12 cellular contexts compared by ENCODE assay signal in the genomic region with DNA sequence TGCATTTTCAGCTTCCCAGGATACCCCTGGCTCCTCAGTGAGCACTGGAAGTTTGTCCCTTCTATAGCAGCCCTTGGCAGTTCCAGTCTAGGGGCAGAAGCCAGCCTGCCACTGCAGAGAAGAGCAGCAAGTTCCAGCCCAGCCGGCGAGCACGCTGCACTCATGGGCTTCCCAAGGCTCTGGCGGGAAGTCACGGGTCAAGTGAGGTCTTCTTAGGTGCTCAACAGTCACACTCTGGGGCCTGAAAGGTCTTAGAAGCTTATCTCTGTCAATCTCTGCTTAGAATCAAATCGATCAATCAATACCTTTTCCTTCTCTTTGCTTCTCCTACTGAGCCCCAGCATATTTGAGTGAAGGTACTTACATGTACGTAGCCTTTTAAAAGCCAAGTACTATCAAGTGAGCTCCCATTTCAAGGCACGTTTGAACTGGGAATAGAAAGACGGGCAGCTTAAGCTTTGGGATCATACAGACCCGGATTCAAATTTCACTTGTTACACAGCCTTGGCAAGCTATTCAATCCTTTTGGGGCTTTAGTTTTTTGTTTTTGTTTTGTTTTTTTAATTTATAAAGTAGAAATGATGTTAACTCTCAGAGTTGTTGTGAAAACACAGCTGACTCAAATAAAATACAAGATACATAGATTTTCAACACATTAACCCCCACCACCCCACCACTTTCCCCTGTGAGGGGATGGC.
DNase-seq lines count a peak whose midpoint lies in the region; ATAC-seq, FAIRE-seq and TF ChIP-seq lines count a peak whose summit lies in the region.
"Had no signal": no experiment of that assay in that cellular context is flagged by ENCODE, and none has a peak within 500 bp of the region (broad histone marks: within the 10 kb centered on the region; RNA-seq: fewer than 3 reads in every experiment).

No MANE protein-coding gene starts in this region.

- no peaks in the 10 kb centered on the region for H3K27me3 ChIP-seq in AG04450 (ENCODE audit: control insufficient read depth, insufficient read depth, low read length)
- no peaks in the 10 kb centered on the region for H3K27me3 ChIP-seq in Panc1 (ENCODE audit: control insufficient read depth, insufficient read depth, low read length)
- H3K27me3 ChIP-seq in endothelial cell of umbilical vein (ENCODE audit: control insufficient read depth in 2 of 2, insufficient read depth in 2 of 2, low read length in 2 of 2) = no peaks in the 10 kb centered on the region
- H3K27me3 ChIP-seq in neuronal stem cell (ENCODE audit: control insufficient read depth in 3 of 3, insufficient read depth in 3 of 3, low read depth in 1 of 3, low read length in 3 of 3) = no peaks in the 10 kb centered on the region

- DNase-seq in AG04450 (ENCODE audit: low read depth, low spot score) = no peak
- peak; percentile 54 for DNase-seq in Panc1 (ENCODE audit: low read depth, low spot score)
- peak; percentile 42 for DNase-seq in endothelial cell of umbilical vein (ENCODE audit: low read depth, low spot score)
- no peak for DNase-seq in neuronal stem cell (ENCODE audit: low spot score)
- no peak for DNase-seq in NCI-H2107 (lab: John Stamatoyannopoulos, UW)
- no peak for DNase-seq in middle frontal gyrus (ENCODE audit: extremely low spot score, low spot score)
- DNase-seq in type B pancreatic cell (ENCODE audit: extremely low spot score, unreplicated experiment) = no peak
- no peak for DNase-seq in stimulated activated CD4-positive, alpha-beta T cell treated with anti-CD3 and anti-CD28 coated beads, Interleukin-12 subunit alpha, Interleukin-12 subunit beta, amount 100 ng/mL, for 4 hours

- H3K4me1 ChIP-seq in Panc1 (ENCODE audit: control insufficient read depth, insufficient read depth, low read length) = peaks cover 96% of the 10 kb centered on the region
- H3K4me1 ChIP-seq in endothelial cell of umbilical vein (ENCODE audit: control insufficient read depth, extremely low read depth, insufficient read depth, low read length) = peaks cover 75% of the 10 kb centered on the region
- H3K4me1 ChIP-seq in neuronal stem cell (ENCODE audit: control insufficient read depth in 2 of 2, insufficient read depth in 1 of 2, low read depth in 1 of 2, low read length in 2 of 2) = peaks cover 9% of the 10 kb centered on the region in 2 donors

- peak overlapping the region; percentile 43 for H3K4me2 ChIP-seq in endothelial cell of umbilical vein (ENCODE audit: insufficient read depth, low read length)
- H3K4me2 ChIP-seq in neuronal stem cell (ENCODE audit: insufficient read depth, low read length, poor library complexity, severe bottlenecking) = no peak overlapping the region

- CTCF ChIA-PET in AG04450 (lab: Charles Lee) (interaction anchor here (0.6 to 2.6 kb wide), 5 partner anchors 10 to 183 kb away, joined by 3 to 37 read pairs (median 4); no protein-coding TSS in a partner anchor), Panc1 (lab: Charles Lee) (no interaction called here), endothelial cell of umbilical vein (lab: Charles Lee) (interaction anchor here (0.8 to 8.1 kb wide), 5 partner anchors 8 to 154 kb away, joined by 3 to 79 read pairs (median 4); no protein-coding TSS in a partner anchor)

- peaks cover 15% of the 10 kb centered on the region for H3K36me3 ChIP-seq in Panc1 (ENCODE audit: control insufficient read depth, insufficient read depth, low read length)
- H3K36me3 ChIP-seq in endothelial cell of umbilical vein (ENCODE audit: control insufficient read depth in 2 of 2, extremely low read depth in 1 of 2, insufficient read depth in 2 of 2, low read length in 2 of 2) = peaks cover 18 to 34% of the 10 kb centered on the region in 2 experiments
- H3K36me3 ChIP-seq in neuronal stem cell (replicated peaks in 1 of 2; ENCODE audit: control insufficient read depth in 2 of 2, insufficient read depth in 2 of 2, low read length in 2 of 2) = no peaks in the 10 kb centered on the region

- no peak overlapping the region for H3K14ac ChIP-seq in neuronal stem cell (ENCODE audit: low read length)

- H4K91ac ChIP-seq in neuronal stem cell (ENCODE audit: low read depth, low read length, poor library complexity) = no peak overlapping the region

- intact Hi-C loops in Panc1 (cut with micrococcal nuclease; ENCODE audit: unreplicated experiment) = no loop called here
- intact Hi-C loops in endothelial cell of umbilical vein (cut with micrococcal nuclease) = loop anchor here (1.0 to 5.0 kb wide), 5 partner anchors 9 to 738 kb away; no protein-coding TSS in a partner anchor

- peaks cover 3% of the 10 kb centered on the region for H3K27me3 Mint-ChIP-seq in type B pancreatic cell

- H4K20me1 ChIP-seq in endothelial cell of umbilical vein (replicated peaks; ENCODE audit: control insufficient read depth, extremely low read depth, insufficient read depth, low read length) = no peaks in the 10 kb centered on the region

- H4K8ac ChIP-seq in neuronal stem cell (ENCODE audit: low read depth, low read length) = no peak overlapping the region

- no peak overlapping the region for H3K23ac ChIP-seq in neuronal stem cell (ENCODE audit: low read depth, low read length, poor library complexity)

- H3K4me1 Mint-ChIP-seq in type B pancreatic cell (ENCODE audit: unreplicated experiment) = peaks cover 52% of the 10 kb centered on the region

- peak overlapping the region; percentile 39 for H3K18ac ChIP-seq in neuronal stem cell (ENCODE audit: low read length)

- H3K9me3 ChIP-seq in AG04450 (ENCODE audit: control insufficient read depth, insufficient read depth, low read length) (no peaks in the 10 kb centered on the region), Panc1 (ENCODE audit: control insufficient read depth, insufficient read depth, low read depth, low read length) (no peaks in the 10 kb centered on the region), endothelial cell of umbilical vein (replicated peaks; ENCODE audit: control insufficient read depth, insufficient read depth, low read length) (no peaks in the 10 kb centered on the region), neuronal stem cell (replicated peaks in 1 of 2; ENCODE audit: control insufficient read depth in 2 of 2, insufficient read depth in 1 of 2, low read depth in 1 of 2, low read length in 2 of 2) (no peaks in the 10 kb centered on the region)

- H2BK120ac ChIP-seq in neuronal stem cell (ENCODE audit: low read depth, low read length) = no peak overlapping the region

- no peak for ATAC-seq in Panc1

- H3K4me3 Mint-ChIP-seq in type B pancreatic cell = no peak overlapping the region
- H3K4me3 Mint-ChIP-seq: nephron had no signal

- TF ChIP-seq CTCF in AG04450 (IDR thresholded peaks at IDR 0.05; ENCODE audit: low read depth, low read length) (no peak), Panc1 (IDR thresholded peaks at IDR 0.05) (no peak), endothelial cell of umbilical vein (IDR thresholded peaks at IDR 0.05; ENCODE audit: extremely low read depth in 1 of 2, insufficient read depth in 1 of 2, low read depth in 1 of 2, low read length in 2 of 2) (no peak), type B pancreatic cell (conservative IDR thresholded peaks at IDR 0.05) (no peak)

- dilution Hi-C loops in endothelial cell of umbilical vein (cut with MboI; ENCODE audit: extremely low pct_ligation_motif_present, low sequenced_read_pairs) = no loop called here

- no peak overlapping the region for H3K4me3 ChIP-seq in AG04450 (ENCODE audit: low read depth, low read length)
- H3K4me3 ChIP-seq in Panc1 (ENCODE audit: low read depth in 2 of 2, low read length in 2 of 2) = no peak overlapping the region
- no peak overlapping the region for H3K4me3 ChIP-seq in endothelial cell of umbilical vein (replicated peaks in 1 of 3; ENCODE audit: insufficient read depth in 1 of 3, low read depth in 1 of 3, low read length in 3 of 3)
- no peak overlapping the region for H3K4me3 ChIP-seq in neuronal stem cell (ENCODE audit: low read length in 2 of 2)

- H2AFZ ChIP-seq in endothelial cell of umbilical vein (ENCODE audit: low read depth, low read length) (no peak overlapping the region), neuronal stem cell (ENCODE audit: low read length) (no peak overlapping the region)

- H3K79me1 ChIP-seq in neuronal stem cell (ENCODE audit: low read depth, low read length) = no peaks in the 10 kb centered on the region

- peaks cover 97% of the 10 kb centered on the region for H3K79me2 ChIP-seq in endothelial cell of umbilical vein (ENCODE audit: control insufficient read depth, insufficient read depth, low read length)

- BruUV-seq in Panc1 (replicated peaks; lab: Mats Ljungman, UMichigan) (TSS peak; percentile 12), endothelial cell of umbilical vein (replicated peaks; lab: Mats Ljungman, UMichigan) (TSS peak; percentile 47)

- WGBS in neuronal stem cell (ENCODE audit: extremely low coverage in 2 of 2, insufficient read length in 2 of 2, insufficient replicate concordance in 1 of 2), 2 donors = no CpG with 5 or more reads among the region's 10 CpGs

- H3K36me3 Mint-ChIP-seq in type B pancreatic cell = no peaks in the 10 kb centered on the region

- H2BK5ac ChIP-seq in neuronal stem cell (ENCODE audit: low read length) = no peak overlapping the region

- no peak for FAIRE-seq in endothelial cell of umbilical vein (lab: Jason Lieb, UNC)
- FAIRE-seq: D721Med, GM18507 had no signal

- H3K27ac Mint-ChIP-seq in type B pancreatic cell = no peak overlapping the region

- no peak for TF ChIP-seq POLR2A in endothelial cell of umbilical vein (IDR thresholded peaks at IDR 0.05; ENCODE audit: low read depth, low read length)

- no peak overlapping the region for H2BK12ac ChIP-seq in neuronal stem cell (ENCODE audit: low read length)

- no peaks in the 10 kb centered on the region for H3K9me1 ChIP-seq in endothelial cell of umbilical vein (replicated peaks; ENCODE audit: control insufficient read depth, extremely low read depth, insufficient read depth, low read length)

- POLR2A ChIA-PET in AG04450 (lab: Yijun Ruan, JAX) = interaction anchor here (1.1 to 1.5 kb wide), 3 partner anchors 9 to 27 kb away, joined by 3 to 4 read pairs (median 3); no protein-coding TSS in a partner anchor
- POLR2A ChIA-PET in Panc1 (lab: Charles Lee) = interaction anchor here (0.9 kb wide), 1 partner anchor 25 kb away, joined by 7 read pairs; no protein-coding TSS in a partner anchor
- POLR2A ChIA-PET in endothelial cell of umbilical vein (lab: Charles Lee) = interaction anchor here (1.4 kb wide), 1 partner anchor 26 kb away, joined by 4 read pairs; no protein-coding TSS in a partner anchor

- H2AK5ac ChIP-seq in neuronal stem cell (ENCODE audit: low read depth, low read length) = no peak overlapping the region

- H3K9ac ChIP-seq in endothelial cell of umbilical vein (replicated peaks; ENCODE audit: extremely low read depth, insufficient read depth, low read length) = peak overlapping the region; percentile 95
- no peak overlapping the region for H3K9ac ChIP-seq in neuronal stem cell (ENCODE audit: low read depth, low read length, poor library complexity)

- no peak overlapping the region for H3K4ac ChIP-seq in neuronal stem cell (ENCODE audit: low read length)

- no peaks in the 10 kb centered on the region for H3K9me3 Mint-ChIP-seq in type B pancreatic cell
- H3K9me3 Mint-ChIP-seq: nephron had no signal

- H2BK15ac ChIP-seq in neuronal stem cell (ENCODE audit: low read length) = no peak overlapping the region

- H3K27ac ChIP-seq in AG04450 (ENCODE audit: low read depth, low read length) (peak overlapping the region; percentile 93), Panc1 (ENCODE audit: low read length) (peak overlapping the region; percentile 99), endothelial cell of umbilical vein (ENCODE audit: insufficient read depth, low read depth, low read length) (peak overlapping the region; percentile 98), neuronal stem cell (replicated peaks; ENCODE audit: low read length) (no peak overlapping the region)
- H3K27ac ChIP-seq: VCaP had no signal

- in situ Hi-C loops in Panc1 (cut with HindIII; ENCODE audit: low pct_unique_long_range_greater_than_20kb, low sequenced_read_pairs) = no loop called here

Comparison
In these comparisons a context has a peak if more than half of its experiments do, and no peak if none do; other contexts are left out.
1. DNase-seq: peak in Panc1 (single experiment) and endothelial cell of umbilical vein (single experiment); none in AG04450 (single experiment), neuronal stem cell (single experiment), NCI-H2107 (single experiment), middle frontal gyrus (single experiment), type B pancreatic cell (single experiment) and stimulated activated CD4-positive, alpha-beta T cell treated with anti-CD3 and anti-CD28 coated beads, Interleukin-12 subunit alpha, Interleukin-12 subunit beta, amount 100 ng/mL, for 4 hours (single experiment).